In genomic region chr7:23239709-23240108, GRCh38 we compare ENCODE assay signal across 9 cellular contexts. TPM values are rescaled to one million over a fixed set of nuclear protein-coding genes. Genes with fewer than 3 reads are reported as not detected.
"Had no signal": no experiment of that assay in that cellular context is flagged by ENCODE, and none has a peak within 500 bp of the region (broad histone marks: within the 10 kb centered on the region; RNA-seq: fewer than 3 reads in every experiment).

No MANE protein-coding gene starts in this region.

- DNase-seq: GOT3, H7, HFFc6, KG1 had no signal

- H3K9me3 ChIP-seq: HAP-1 had no signal

- H3K4me3 Mint-ChIP-seq: HFFc6, IgD-negative memory B cell had no signal

- H3K27ac ChIP-seq: HL-60 had no signal

- H3K36me3 ChIP-seq: HAP-1 had no signal

- FAIRE-seq: HepG2 had no signal

- H3K4me3 ChIP-seq: HAP-1 had no signal

- H3K27ac Mint-ChIP-seq: HFFc6, IgD-negative memory B cell had no signal

- H3K4me1 ChIP-seq: HAP-1 had no signal

- H3K9me3 Mint-ChIP-seq: HFFc6, IgD-negative memory B cell had no signal

- ATAC-seq: HCT116, HepG2 had no signal

RNA-seq across cellular contexts. Expression of gene GPNMB, which starts 6.9 kb away (rescaled TPM):
- polyA plus RNA-seq: IgD-negative memory B cell had no signal
